In genomic region chr3:177602601-177603136, GRCh38 we compare ENCODE assay signal across 10 cellular contexts.
A peak's percentile ranks its signal among the peaks of the same experiment; 100 is the strongest.
DNase-seq lines count a peak whose midpoint lies in the region; ATAC-seq and TF ChIP-seq lines count a peak whose summit lies in the region.
"Had no signal": no experiment of that assay in that cellular context is flagged by ENCODE, and none has a peak within 500 bp of the region (broad histone marks: within the 10 kb centered on the region; RNA-seq: fewer than 3 reads in every experiment).

No MANE protein-coding gene starts in this region.

- intact Hi-C loops in CD8-positive, alpha-beta T cell (cut with DNase I, micrococcal nuclease), result no loop called here
- intact Hi-C loops in Panc1 (cut with micrococcal nuclease; ENCODE audit: unreplicated experiment) (no loop called here), lower lobe of right lung (cut with DNase I) (no loop called here), Right ventricle myocardium inferior (cut with DNase I) (no loop called here)

- H3K36me3 ChIP-seq in CD8-positive, alpha-beta T cell (ENCODE audit: insufficient read depth, low read length), result no peaks in the 10 kb centered on the region
- H3K36me3 ChIP-seq in Panc1 (ENCODE audit: control insufficient read depth, insufficient read depth, low read length) (no peaks in the 10 kb centered on the region), lower lobe of right lung (no peaks in the 10 kb centered on the region)

- POLR2A ChIA-PET in CD8-positive, alpha-beta T cell (lab: Charles Lee), result interaction anchor here (0.7 to 1.2 kb wide), 3 partner anchors 9 to 404 kb away, joined by 3 to 4 read pairs (median 3); no protein-coding TSS in a partner anchor
- POLR2A ChIA-PET in Panc1 (lab: Charles Lee) (interaction anchor here (0.6 kb wide), 1 partner anchor 220 kb away, joined by 3 read pairs; no protein-coding TSS in a partner anchor), GM10248 (lab: Yijun Ruan, JAX) (no interaction called here)

- no peaks in the 10 kb centered on the region for H3K27me3 Mint-ChIP-seq in CD8-positive, alpha-beta T cell (ENCODE audit: low read depth)

- in situ Hi-C loops in Panc1 (cut with HindIII; ENCODE audit: low pct_unique_long_range_greater_than_20kb, low sequenced_read_pairs), result no loop called here

- no peak overlapping the region for H3K4me3 ChIP-seq in CD8-positive, alpha-beta T cell (ENCODE audit: low read depth, low read length)
- H3K4me3 ChIP-seq in Panc1 (ENCODE audit: low read depth in 2 of 2, low read length in 2 of 2), result no peak overlapping the region
- H3K4me3 ChIP-seq in lower lobe of right lung, result no peak overlapping the region
- H3K4me3 ChIP-seq: SK-N-MC had no signal

- no peak for DNase-seq in CD8-positive, alpha-beta T cell
- DNase-seq in Panc1 (ENCODE audit: low read depth, low spot score) (no peak), lower lobe of right lung (no peak), hippocampal formation (lab: John Stamatoyannopoulos, UW) (no peak), OCI-M2 (lab: John Stamatoyannopoulos, UW; ENCODE audit: unreplicated experiment) (no peak), GM10248 (ENCODE audit: extremely low spot score) (no peak), Right ventricle myocardium inferior (ENCODE audit: missing footprints) (no peak)
- DNase-seq: left ventricle myocardium superior had no signal

- H3K36me3 Mint-ChIP-seq in CD8-positive, alpha-beta T cell, result no peaks in the 10 kb centered on the region

- no TSS peak for BruUV-seq in Panc1 (replicated peaks; lab: Mats Ljungman, UMichigan)

- H3K27ac Mint-ChIP-seq in CD8-positive, alpha-beta T cell, result peak overlapping the region; percentile 15

- ATAC-seq in CD8-positive, alpha-beta T cell, result no peak
- ATAC-seq in HG02938 (IDR thresholded peaks at IDR 0.05; ENCODE audit: unreplicated experiment), result peak; percentile 27
- ATAC-seq in Panc1, result peak; percentile 78
- ATAC-seq in lower lobe of right lung, result peak; percentile 29 to 75
- no peak for ATAC-seq in Right ventricle myocardium inferior

- no peak overlapping the region for H3K4me3 Mint-ChIP-seq in CD8-positive, alpha-beta T cell

- no peak for TF ChIP-seq CTCF in CD8-positive, alpha-beta T cell (IDR thresholded peaks at IDR 0.05)
- no peak for TF ChIP-seq CTCF in Panc1 (IDR thresholded peaks at IDR 0.05)
- TF ChIP-seq CTCF in lower lobe of right lung (IDR thresholded peaks at IDR 0.05), result no peak
- no peak for TF ChIP-seq CTCF in GM10248 (IDR thresholded peaks at IDR 0.05; ENCODE audit: control extremely low read depth, extremely low read depth, low read depth, missing control alignments)

- H3K9me3 Mint-ChIP-seq in CD8-positive, alpha-beta T cell, result peaks cover 7% of the 10 kb centered on the region

- H3K9me3 ChIP-seq in CD8-positive, alpha-beta T cell (ENCODE audit: low read length), result no peaks in the 10 kb centered on the region
- H3K9me3 ChIP-seq in Panc1 (ENCODE audit: control insufficient read depth, insufficient read depth, low read depth, low read length) (peaks cover 4% of the 10 kb centered on the region; the same call in 1 of the 2 replicates), lower lobe of right lung (no peaks in the 10 kb centered on the region)

- no peaks in the 10 kb centered on the region for H3K27me3 ChIP-seq in CD8-positive, alpha-beta T cell (ENCODE audit: insufficient read depth, low read length)
- H3K27me3 ChIP-seq in Panc1 (ENCODE audit: control insufficient read depth, insufficient read depth, low read length) (no peaks in the 10 kb centered on the region), lower lobe of right lung (ENCODE audit: low read depth) (no peaks in the 10 kb centered on the region)

- peaks cover 68% of the 10 kb centered on the region for H3K4me1 Mint-ChIP-seq in CD8-positive, alpha-beta T cell (ENCODE audit: low read depth)

- no peak overlapping the region for H3K27ac ChIP-seq in CD8-positive, alpha-beta T cell (ENCODE audit: low read depth, low read length)
- H3K27ac ChIP-seq in Panc1 (ENCODE audit: low read length), result peak overlapping the region; percentile 64
- peak overlapping the region; percentile 20 for H3K27ac ChIP-seq in lower lobe of right lung
- H3K27ac ChIP-seq: SK-N-MC had no signal

- CTCF ChIA-PET in CD8-positive, alpha-beta T cell (lab: Charles Lee), result no interaction called here
- CTCF ChIA-PET in Panc1 (lab: Charles Lee) (no interaction called here), GM10248 (lab: Yijun Ruan, JAX) (no interaction called here)

- peaks cover 35% of the 10 kb centered on the region for H3K4me1 ChIP-seq in CD8-positive, alpha-beta T cell (ENCODE audit: insufficient read depth, low read length)
- H3K4me1 ChIP-seq in Panc1 (ENCODE audit: control insufficient read depth, insufficient read depth, low read length), result peaks cover 17% of the 10 kb centered on the region
- peaks cover 56% of the 10 kb centered on the region for H3K4me1 ChIP-seq in lower lobe of right lung

Comparison
In these comparisons a context has a peak if more than half of its experiments do, and no peak if none do; other contexts are left out.
1. ATAC-seq: peak in HG02938 (single experiment), Panc1 (single experiment) and lower lobe of right lung (2 of 2); none in CD8-positive, alpha-beta T cell (single experiment) and Right ventricle myocardium inferior (single experiment).